In genomic region chr4:113053883-113054282, GRCh38 we compare ENCODE assay signal across 21 cellular contexts. TPM values are rescaled to one million over a fixed set of nuclear protein-coding genes. Genes with fewer than 3 reads are reported as not detected.
DNase-seq lines count a peak whose midpoint lies in the region; ATAC-seq, FAIRE-seq and TF ChIP-seq lines count a peak whose summit lies in the region.
"Had no signal": no experiment of that assay in that cellular context is flagged by ENCODE, and none has a peak within 500 bp of the region (broad histone marks: within the 10 kb centered on the region; RNA-seq: fewer than 3 reads in every experiment).

No MANE protein-coding gene starts in this region.

- intact Hi-C loops in GM12878 (cut with micrococcal nuclease; ENCODE audit: unreplicated experiment) (no loop called here), OCI-LY7 (cut with micrococcal nuclease; ENCODE audit: unreplicated experiment) (no loop called here)

- TF ChIP-seq CTCF in GM12878 (IDR thresholded peaks at IDR 0.05 in 2 of 3, conservative IDR thresholded peaks at IDR 0.05 in 1 of 3; ENCODE audit: control insufficient read depth in 2 of 3, extremely low read depth in 1 of 3, insufficient read depth in 1 of 3, low read depth in 3 of 3, low read length in 3 of 3) = no peak
- no peak for TF ChIP-seq CTCF in OCI-LY7 (conservative IDR thresholded peaks at IDR 0.05; ENCODE audit: low read length)

- TF ChIP-seq POLR2A in GM12878 (IDR thresholded peaks at IDR 0.05; ENCODE audit: low read depth, low read length) = no peak

- H3K9ac ChIP-seq in GM12878 (ENCODE audit: control insufficient read depth, insufficient read depth, low read length) = no peak overlapping the region
- H3K9ac ChIP-seq: BLaER1 had no signal

- CTCF ChIA-PET in GM12878 (lab: Yijun Ruan, JAX) (interaction anchor here (1.4 kb wide), 1 partner anchor 102 kb away, joined by 3 read pairs; no protein-coding TSS in a partner anchor), OCI-LY7 (lab: Charles Lee; ENCODE audit: unreplicated experiment) (no interaction called here)

- H3K27ac ChIP-seq in GM12878 (ENCODE audit: control insufficient read depth, insufficient read depth) (no peak overlapping the region), OCI-LY7 (ENCODE audit: low read depth, low read length, poor library complexity, severe bottlenecking) (no peak overlapping the region)
- H3K27ac ChIP-seq: 22Rv1, BLaER1, C4-2B had no signal

- H3K9me3 ChIP-seq in GM12878 (replicated peaks; ENCODE audit: control insufficient read depth, insufficient read depth, low read length) = no peaks in the 10 kb centered on the region
- no peaks in the 10 kb centered on the region for H3K9me3 ChIP-seq in OCI-LY7 (ENCODE audit: low read length)
- H3K9me3 ChIP-seq: BLaER1, Caco-2 had no signal

- H3K36me3 ChIP-seq in GM12878 (ENCODE audit: control insufficient read depth in 2 of 2, insufficient read depth in 2 of 2, low read length in 1 of 2) (no peaks in the 10 kb centered on the region), OCI-LY7 (ENCODE audit: insufficient read depth, low read length) (no peaks in the 10 kb centered on the region)
- H3K36me3 ChIP-seq: BLaER1 had no signal

- TF ChIP-seq RAD21 in GM12878 (IDR thresholded peaks at IDR 0.05; ENCODE audit: insufficient read depth, low read depth, low read length) = no peak

- H3K27me3 Mint-ChIP-seq in stimulated activated memory B cell treated with anti-CD40 and anti-IgM and Interleukin-4, amounts not matched to agents 10 μg/mL and 1 μg/mL and 100 μg/mL, for 72 hours = peaks cover 8% of the 10 kb centered on the region
- H3K27me3 Mint-ChIP-seq: B cell had no signal

- no peaks in the 10 kb centered on the region for H3K79me2 ChIP-seq in GM12878 (ENCODE audit: control insufficient read depth, insufficient read depth, low read length)
- H3K79me2 ChIP-seq in OCI-LY7 (ENCODE audit: insufficient read depth, low read depth, low read length) = no peaks in the 10 kb centered on the region

- no peak for ATAC-seq in GM12878
- ATAC-seq in stimulated activated memory B cell treated with anti-CD40 and anti-IgM and Interleukin-4, amounts not matched to agents 10 μg/mL and 1 μg/mL and 100 μg/mL, for 72 hours = no peak
- ATAC-seq: CD8-positive, alpha-beta T cell had no signal

- H3K4me1 ChIP-seq in GM12878 (ENCODE audit: control insufficient read depth, insufficient read depth, low read length) (no peaks in the 10 kb centered on the region), OCI-LY7 (ENCODE audit: insufficient read depth, low read length, poor library complexity, severe bottlenecking) (no peaks in the 10 kb centered on the region)

- H4K20me1 ChIP-seq in GM12878 (ENCODE audit: control insufficient read depth, insufficient read depth) (no peaks in the 10 kb centered on the region), OCI-LY7 (ENCODE audit: insufficient read depth, low read length) (no peaks in the 10 kb centered on the region)
- H4K20me1 ChIP-seq: BLaER1 had no signal

- no peaks in the 10 kb centered on the region for H3K9me3 Mint-ChIP-seq in stimulated activated memory B cell treated with anti-CD40 and anti-IgM and Interleukin-4, amounts not matched to agents 10 μg/mL and 1 μg/mL and 100 μg/mL, for 72 hours
- H3K9me3 Mint-ChIP-seq: CD4-positive, CD25-positive, alpha-beta regulatory T cell; CD8-positive, alpha-beta T cell had no signal

- RAD21 ChIA-PET in GM12878 (lab: Charles Lee; ENCODE audit: unreplicated experiment) = no interaction called here

- H3K27me3 ChIP-seq in GM12878 (replicated peaks in 1 of 2; ENCODE audit: control insufficient read depth in 2 of 2, insufficient read depth in 2 of 2, low read length in 1 of 2) = no peaks in the 10 kb centered on the region
- H3K27me3 ChIP-seq: BLaER1 had no signal

- H3K36me3 Mint-ChIP-seq in stimulated activated memory B cell treated with anti-CD40 and anti-IgM and Interleukin-4, amounts not matched to agents 10 μg/mL and 1 μg/mL and 100 μg/mL, for 72 hours = no peaks in the 10 kb centered on the region
- H3K36me3 Mint-ChIP-seq: CD4-positive, CD25-positive, alpha-beta regulatory T cell; CD8-positive, alpha-beta T cell had no signal

- in situ Hi-C loops in GM12878 (cut with MboI) = no loop called here

- BruUV-seq in GM12878 (replicated peaks; lab: Mats Ljungman, UMichigan) = no TSS peak
- no TSS peak for BruUV-seq in OCI-LY7 (replicated peaks; lab: Mats Ljungman, UMichigan)

- POLR2A ChIA-PET in GM12878 (lab: Charles Lee) = no interaction called here
- POLR2A ChIA-PET in OCI-LY7 (lab: Charles Lee) = no interaction called here

- FAIRE-seq in GM12878 (lab: Jason Lieb, UNC) = no peak
- FAIRE-seq: A204.1, GM12892, H1 had no signal

- no peak for TF ChIP-seq EP300 in GM12878 (IDR thresholded peaks at IDR 0.05; ENCODE audit: borderline replicate concordance in 1 of 2, control insufficient read depth in 1 of 2, low read depth in 2 of 2, low read length in 2 of 2)

- no peak overlapping the region for H2AFZ ChIP-seq in GM12878 (ENCODE audit: control insufficient read depth, low read depth, low read length)
- no peak overlapping the region for H2AFZ ChIP-seq in OCI-LY7 (ENCODE audit: low read length)

- DNase-seq in DMS 273 (lab: John Stamatoyannopoulos, UW; ENCODE audit: unreplicated experiment) (peak; percentile 5), DMS 273 treated with DMSO at 0.1 percent for 48 hours (lab: John Stamatoyannopoulos, UW) (no peak), GM12878 (ENCODE audit: low read depth, low spot score) (no peak), renal cortical epithelial cell (ENCODE audit: low read depth) (peak; percentile 63), OCI-LY7 (ENCODE audit: low spot score) (no peak)
- DNase-seq: Caco-2; CD4-positive, CD25-positive, alpha-beta regulatory T cell; CD8-positive, alpha-beta T cell; DMS53; DMS79 treated with DMSO at 0.1 percent for 48 hours; GF-D8; H7; HCEC 1CT had no signal

- H3K4me3 ChIP-seq in GM12878 (no peak overlapping the region), OCI-LY7 (ENCODE audit: low read depth, low read length, poor library complexity, severe bottlenecking) (no peak overlapping the region)
- H3K4me3 ChIP-seq: BLaER1 had no signal

- SMC1A ChIA-PET in GM12878 (lab: Charles Lee; ENCODE audit: uncharacterized antibody, unreplicated experiment) = interaction anchor here (0.9 to 1.8 kb wide), 2 partner anchors 8 to 32 kb away, joined by 4 read pairs; no protein-coding TSS in a partner anchor

- no peaks in the 10 kb centered on the region for H3K9me2 ChIP-seq in OCI-LY7 (ENCODE audit: insufficient read depth, low read length)

- H3K4me2 ChIP-seq in GM12878 (ENCODE audit: control insufficient read depth, insufficient read depth) (no peak overlapping the region), OCI-LY7 (ENCODE audit: low read length) (no peak overlapping the region)
- H3K4me2 ChIP-seq: BLaER1 had no signal

- H3K27ac Mint-ChIP-seq in stimulated activated memory B cell treated with anti-CD40 and anti-IgM and Interleukin-4, amounts not matched to agents 10 μg/mL and 1 μg/mL and 100 μg/mL, for 72 hours = no peak overlapping the region
- H3K27ac Mint-ChIP-seq: B cell; CD4-positive, CD25-positive, alpha-beta regulatory T cell; CD8-positive, alpha-beta T cell had no signal

- peaks cover 6% of the 10 kb centered on the region for H3K4me1 Mint-ChIP-seq in stimulated activated memory B cell treated with anti-CD40 and anti-IgM and Interleukin-4, amounts not matched to agents 10 μg/mL and 1 μg/mL and 100 μg/mL, for 72 hours
- H3K4me1 Mint-ChIP-seq: B cell; CD4-positive, CD25-positive, alpha-beta regulatory T cell had no signal

- H3K4me3 Mint-ChIP-seq in stimulated activated memory B cell treated with anti-CD40 and anti-IgM and Interleukin-4, amounts not matched to agents 10 μg/mL and 1 μg/mL and 100 μg/mL, for 72 hours = no peak overlapping the region
- H3K4me3 Mint-ChIP-seq: B cell; CD4-positive, CD25-positive, alpha-beta regulatory T cell; CD8-positive, alpha-beta T cell had no signal

TF ChIP-seq in GM12878, 131 proteins besides CTCF, POLR2A, EP300 and RAD21 (continues in another document):
- TF ChIP-seq SIN3A (IDR thresholded peaks at IDR 0.05; ENCODE audit: low read depth, low read length) (no peak), PAX8 (IDR thresholded peaks at IDR 0.05) (no peak), YBX1 (IDR thresholded peaks at IDR 0.05) (no peak), KLF5 (IDR thresholded peaks at IDR 0.05; ENCODE audit: partially characterized antibody) (no peak), CBX3 (IDR thresholded peaks at IDR 0.05; ENCODE audit: borderline replicate concordance, low read depth) (no peak), ZNF24 (IDR thresholded peaks at IDR 0.05) (no peak)

RNA-seq across cellular contexts. Expression of gene ANK2, which starts 4.4 kb away (rescaled TPM):
- total RNA-seq in GM12878 (2013; cell fraction: nucleolus; rRNA removed) = 201 and 228 TPM in 2 replicates
- total RNA-seq in GM12878 (2014; rRNA removed) (9.0 and 9.4 TPM in 2 replicates), GM12878 (2014; rRNA removed; fragmentation: Illumina TruSeq; extraction: Trizol) (9.4 and 10.6 TPM in 2 replicates), GM12878 (2021) (10.2 and 13.0 TPM in 2 replicates), renal cortical epithelial cell (11.5 and 17.7 TPM in 2 replicates), OCI-LY7 (2022) (1.8 and 4.0 TPM in 2 replicates)
- 1.5 TPM for polyA plus RNA-seq in GM12878 (2011; ENCODE audit: low read depth)
- polyA plus RNA-seq in GM12878 (2011; rRNA removed) (4.7 and 5.7 TPM in 2 replicates), GM12878 (2014; fragmentation: Illumina TruSeq; extraction: Trizol) (6.1 and 9.6 TPM in 2 replicates), GM12878 (2014; fragmentation: Nextera tagmentation; extraction: Ambion mirVana) (1 to 10 TPM; 1.6 to 2.3 TPM), GM12878 (2014; rRNA removed) (3.5 and 3.8 TPM in 2 replicates), GM12878 (2016; fragmentation: Nextera tagmentation; extraction: Ambion mirVana) (1 to 10 TPM; 2.3 to 3.1 TPM)
- polyA plus RNA-seq in GM12878 (2011; cell fraction: cytosol; rRNA removed) = 2.8 and 5.1 TPM in 2 replicates
- polyA plus RNA-seq in GM12878 (2011; cell fraction: nucleus; rRNA removed) = 21.4 and 23.4 TPM in 2 replicates
- polyA plus RNA-seq in GM12878 (2012) = 1.8 and 2.0 TPM in 2 replicates
- 53.3 and 64.6 TPM in 2 replicates for polyA minus RNA-seq in GM12878 (2011; rRNA and poly(A)+ RNA removed)
- polyA minus RNA-seq in GM12878 (2011; cell fraction: cytosol; rRNA and poly(A)+ RNA removed) = 4.9 and 6.0 TPM in 2 replicates
- polyA minus RNA-seq in GM12878 (2011; cell fraction: nucleus; rRNA and poly(A)+ RNA removed) = 82.6 and 106 TPM in 2 replicates
- 0.08 and 0.38 TPM in 2 replicates for total RNA-seq in OCI-LY7 (2014; rRNA removed; shearing (Covaris generic))
- total RNA-seq: CD4-positive, CD25-positive, alpha-beta regulatory T cell; CD8-positive, alpha-beta T cell had no signal
- polyA plus RNA-seq: CD4-positive, CD25-positive, alpha-beta regulatory T cell had no signal

Comparison
In these comparisons a context has a peak if more than half of its experiments do, and no peak if none do; other contexts are left out.
1. DNase-seq: peak in DMS 273 (single experiment) and renal cortical epithelial cell (single experiment); none in DMS 273 treated with DMSO at 0.1 percent for 48 hours (single experiment), GM12878 (single experiment) and OCI-LY7 (single experiment).